10 cellular contexts compared by ENCODE assay signal in the genomic region with DNA sequence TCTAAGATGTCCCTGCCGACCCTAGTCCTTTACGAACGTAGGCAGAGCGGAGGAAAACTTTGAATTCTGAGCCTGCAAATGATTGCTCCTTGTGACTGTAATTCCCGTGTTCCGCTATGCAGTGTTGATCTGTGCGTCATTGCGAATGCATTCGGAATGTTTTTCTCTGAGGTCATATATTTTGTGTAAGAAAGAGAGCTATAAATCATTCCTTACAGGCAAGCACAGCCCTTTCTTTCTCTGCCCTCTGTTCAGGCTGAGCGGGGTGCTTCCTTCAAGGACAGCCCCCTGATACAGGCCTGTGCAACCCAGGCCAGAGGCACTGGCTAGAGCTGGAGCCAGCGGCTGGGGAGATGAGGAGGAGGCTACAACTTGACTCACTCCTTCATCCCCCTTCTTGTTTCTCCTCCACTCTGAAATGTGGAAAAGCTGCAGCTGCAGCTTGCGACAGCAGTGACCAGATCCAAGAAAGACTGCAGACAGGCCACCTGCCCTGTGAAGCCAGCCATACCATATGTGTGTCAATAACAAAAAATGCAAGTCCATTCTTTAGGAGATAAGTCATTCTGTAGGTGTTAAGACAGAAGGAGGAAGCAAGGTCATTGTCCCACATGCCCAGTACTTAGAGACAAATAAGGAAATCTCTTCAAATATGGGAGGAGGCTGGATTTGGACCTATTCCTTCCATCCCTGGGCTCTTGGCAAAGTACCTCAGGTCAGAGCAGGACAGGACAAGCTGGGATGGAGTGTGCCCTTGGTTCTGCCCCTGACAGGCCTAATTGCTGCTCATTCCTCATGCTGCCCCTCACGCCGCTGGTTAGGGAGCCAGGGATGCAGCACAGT.
A peak's percentile ranks its signal among the peaks of the same experiment; 100 is the strongest.
DNase-seq lines count a peak whose midpoint lies in the region; ATAC-seq and TF ChIP-seq lines count a peak whose summit lies in the region.
"Had no signal": no experiment of that assay in that cellular context is flagged by ENCODE, and none has a peak within 500 bp of the region (broad histone marks: within the 10 kb centered on the region; RNA-seq: fewer than 3 reads in every experiment).

No MANE protein-coding gene starts in this region.

- no peaks in the 10 kb centered on the region for H3K9me3 Mint-ChIP-seq in osteocyte (ENCODE audit: unreplicated experiment)
- no peaks in the 10 kb centered on the region for H3K9me3 Mint-ChIP-seq in stimulated activated memory B cell treated with anti-CD40 and anti-IgM and Interleukin-4, amounts not matched to agents 10 μg/mL and 1 μg/mL and 100 μg/mL, for 72 hours

- peak overlapping the region; percentile 92 for H3K27ac ChIP-seq in RWPE1

- no peak overlapping the region for H3K4me3 Mint-ChIP-seq in osteocyte (ENCODE audit: unreplicated experiment)
- no peak overlapping the region for H3K4me3 Mint-ChIP-seq in stimulated activated memory B cell treated with anti-CD40 and anti-IgM and Interleukin-4, amounts not matched to agents 10 μg/mL and 1 μg/mL and 100 μg/mL, for 72 hours
- H3K4me3 Mint-ChIP-seq: CD4-positive, CD25-positive, alpha-beta regulatory T cell had no signal

- ATAC-seq in HG03378 (IDR thresholded peaks at IDR 0.05; ENCODE audit: unreplicated experiment) = no peak
- no peak for ATAC-seq in stimulated activated memory B cell treated with anti-CD40 and anti-IgM and Interleukin-4, amounts not matched to agents 10 μg/mL and 1 μg/mL and 100 μg/mL, for 72 hours

- H3K4me1 Mint-ChIP-seq in osteocyte (ENCODE audit: unreplicated experiment) = peaks cover 51% of the 10 kb centered on the region
- H3K4me1 Mint-ChIP-seq in stimulated activated memory B cell treated with anti-CD40 and anti-IgM and Interleukin-4, amounts not matched to agents 10 μg/mL and 1 μg/mL and 100 μg/mL, for 72 hours = no peaks in the 10 kb centered on the region
- H3K4me1 Mint-ChIP-seq: CD4-positive, CD25-positive, alpha-beta regulatory T cell had no signal

- H3K27me3 Mint-ChIP-seq in osteocyte (ENCODE audit: unreplicated experiment) = no peaks in the 10 kb centered on the region
- H3K27me3 Mint-ChIP-seq in stimulated activated memory B cell treated with anti-CD40 and anti-IgM and Interleukin-4, amounts not matched to agents 10 μg/mL and 1 μg/mL and 100 μg/mL, for 72 hours = no peaks in the 10 kb centered on the region
- H3K27me3 Mint-ChIP-seq: CD4-positive, CD25-positive, alpha-beta regulatory T cell had no signal

- H3K27ac Mint-ChIP-seq in osteocyte (ENCODE audit: unreplicated experiment) = peak overlapping the region; percentile 75
- no peak overlapping the region for H3K27ac Mint-ChIP-seq in stimulated activated memory B cell treated with anti-CD40 and anti-IgM and Interleukin-4, amounts not matched to agents 10 μg/mL and 1 μg/mL and 100 μg/mL, for 72 hours
- H3K27ac Mint-ChIP-seq: CD4-positive, CD25-positive, alpha-beta regulatory T cell had no signal

- in situ Hi-C loops in Caki2 (cut with HindIII; ENCODE audit: low pct_unique_long_range_greater_than_20kb, low sequenced_read_pairs) = no loop called here

- POLR2A ChIA-PET in RWPE1 (lab: Yijun Ruan, JAX; ENCODE audit: low non-redundant PET) = no interaction called here

- CTCF ChIA-PET in RWPE1 (lab: Yijun Ruan, JAX) = interaction anchor here (1.2 kb wide), 1 partner anchor 222 kb away, joined by 4 read pairs; no protein-coding TSS in a partner anchor

- H3K36me3 Mint-ChIP-seq in osteocyte (ENCODE audit: unreplicated experiment) = no peaks in the 10 kb centered on the region
- H3K36me3 Mint-ChIP-seq in stimulated activated memory B cell treated with anti-CD40 and anti-IgM and Interleukin-4, amounts not matched to agents 10 μg/mL and 1 μg/mL and 100 μg/mL, for 72 hours = no peaks in the 10 kb centered on the region
- H3K36me3 Mint-ChIP-seq: CD4-positive, CD25-positive, alpha-beta regulatory T cell had no signal

- TF ChIP-seq CTCF in RWPE1 (conservative IDR thresholded peaks at IDR 0.05; ENCODE audit: low read depth) (no peak), osteocyte (IDR thresholded peaks at IDR 0.05) (no peak)

- DNase-seq in Caki2 (ENCODE audit: low read depth) (peak; percentile 89), RWPE1 (ENCODE audit: low spot score) (peak; percentile 72), fibroblast of the conjunctiva (ENCODE audit: low read depth) (peak; percentile 62), osteocyte (ENCODE audit: extremely low spot score, unreplicated experiment) (no peak), GF-D8 (lab: John Stamatoyannopoulos, UW) (no peak), DMS 273 treated with DMSO at 0.1 percent for 48 hours (lab: John Stamatoyannopoulos, UW) (no peak)
- DNase-seq: CD4-positive, CD25-positive, alpha-beta regulatory T cell; NCI-H1092 treated with DMSO at 0.1 percent for 48 hours had no signal

Comparison
In these comparisons a context has a peak if more than half of its experiments do, and no peak if none do; other contexts are left out.
1. DNase-seq: peak in Caki2 (single experiment), RWPE1 (single experiment) and fibroblast of the conjunctiva (single experiment); none in osteocyte (single experiment), GF-D8 (single experiment) and DMS 273 treated with DMSO at 0.1 percent for 48 hours (single experiment).